15 cellular contexts compared by ENCODE assay signal in genomic region chr9:13943176-13943575, GRCh38.
A peak's percentile ranks its signal among the peaks of the same experiment; 100 is the strongest.
DNase-seq lines count a peak whose midpoint lies in the region; ATAC-seq, FAIRE-seq and TF ChIP-seq lines count a peak whose summit lies in the region.
"Had no signal": no experiment of that assay in that cellular context is flagged by ENCODE, and none has a peak within 500 bp of the region (broad histone marks: within the 10 kb centered on the region; RNA-seq: fewer than 3 reads in every experiment).

No MANE protein-coding gene starts in this region.

- intact Hi-C loops in PC-3 (cut with micrococcal nuclease), result no loop called here

- H3K4me2 ChIP-seq in PC-3 (ENCODE audit: low read length), result peak overlapping the region; percentile 13; the same call in 1 of the 2 replicates
- no peak overlapping the region for H3K4me2 ChIP-seq in keratinocyte (ENCODE audit: control insufficient read depth, extremely low read depth, insufficient read depth, low read depth, low read length)
- no peak overlapping the region for H3K4me2 ChIP-seq in Karpas-422 (ENCODE audit: low read depth, low read length, poor library complexity, severe bottlenecking)

- TF ChIP-seq CTCF in PC-3 (conservative IDR thresholded peaks at IDR 0.05; ENCODE audit: low read depth, low read length), result no peak
- no peak for TF ChIP-seq CTCF in chondrocyte (IDR thresholded peaks at IDR 0.05)
- no peak for TF ChIP-seq CTCF in keratinocyte (optimal IDR thresholded peaks at IDR 0.05 in 1 of 3, IDR thresholded peaks at IDR 0.05 in 1 of 3, conservative IDR thresholded peaks at IDR 0.05 in 1 of 3; ENCODE audit: extremely low read depth in 1 of 3, insufficient read depth in 2 of 3, low read length in 3 of 3)

- H3K9ac ChIP-seq in PC-3 (ENCODE audit: low read length) (no peak overlapping the region), keratinocyte (ENCODE audit: control insufficient read depth, extremely low read depth, insufficient read depth, low read length) (no peak overlapping the region), Karpas-422 (ENCODE audit: low read length) (no peak overlapping the region)

- POLR2A ChIA-PET in PC-3 (lab: Charles Lee; ENCODE audit: unreplicated experiment), result no interaction called here

- no peaks in the 10 kb centered on the region for H3K9me1 ChIP-seq in keratinocyte (ENCODE audit: control insufficient read depth, extremely low read depth, insufficient read depth, low read length)

- no peak overlapping the region for H3K4me3 Mint-ChIP-seq in chondrocyte (ENCODE audit: unreplicated experiment)
- H3K4me3 Mint-ChIP-seq: CD4-positive, alpha-beta memory T cell had no signal

- H3K27me3 ChIP-seq in PC-3 (ENCODE audit: low read length), result no peaks in the 10 kb centered on the region
- H3K27me3 ChIP-seq in keratinocyte (ENCODE audit: control insufficient read depth, extremely low read depth, insufficient read depth, low read length), result no peaks in the 10 kb centered on the region
- no peaks in the 10 kb centered on the region for H3K27me3 ChIP-seq in Karpas-422 (ENCODE audit: low read length)
- H3K27me3 ChIP-seq: BE2C had no signal

- H3K4me1 Mint-ChIP-seq in chondrocyte (ENCODE audit: low read depth), result peaks cover 45% of the 10 kb centered on the region
- H3K4me1 Mint-ChIP-seq: CD4-positive, alpha-beta memory T cell had no signal

- no TSS peak for BruUV-seq in PC-3 (replicated peaks; lab: Mats Ljungman, UMichigan)

- DNase-seq in PC-3 (no peak), chondrocyte (ENCODE audit: low spot score) (no peak), keratinocyte (ENCODE audit: low read depth, low spot score) (no peak), HTR-8/SVneo (ENCODE audit: insufficient read length, low spot score) (no peak), Karpas-422 (no peak)
- DNase-seq: BE2C; CD4-positive, alpha-beta memory T cell; H7 had no signal

- H3F3A ChIP-seq in PC-3 (ENCODE audit: low read length, unreplicated experiment), result peaks cover 3% of the 10 kb centered on the region

- H3K27ac Mint-ChIP-seq in chondrocyte (ENCODE audit: unreplicated experiment), result peak overlapping the region; percentile 8
- H3K27ac Mint-ChIP-seq: CD4-positive, alpha-beta memory T cell had no signal

- H3K9me3 Mint-ChIP-seq in chondrocyte (ENCODE audit: low read depth), result no peaks in the 10 kb centered on the region

- H3K79me2 ChIP-seq in PC-3 (ENCODE audit: low read length), result no peaks in the 10 kb centered on the region
- no peaks in the 10 kb centered on the region for H3K79me2 ChIP-seq in keratinocyte (ENCODE audit: control insufficient read depth, insufficient read depth, low read length)
- H3K79me2 ChIP-seq in Karpas-422 (ENCODE audit: low read length), result no peaks in the 10 kb centered on the region

- H3K27ac ChIP-seq in PC-3 (ENCODE audit: low read length) (peak overlapping the region; percentile 52), keratinocyte (ENCODE audit: control insufficient read depth, insufficient read depth, low read length) (peak overlapping the region; percentile 15), Karpas-422 (ENCODE audit: low read length) (no peak overlapping the region)
- H3K27ac ChIP-seq: C4-2B had no signal

- dilution Hi-C loops in keratinocyte (cut with MboI; ENCODE audit: extremely low pct_ligation_motif_present, low sequenced_read_pairs), result no loop called here

- H3K9me2 ChIP-seq in PC-3 (replicated peaks; ENCODE audit: low read length), result no peaks in the 10 kb centered on the region
- no peaks in the 10 kb centered on the region for H3K9me2 ChIP-seq in Karpas-422 (replicated peaks; ENCODE audit: insufficient read depth, low read length)

- H3K4me3 ChIP-seq in PC-3 (ENCODE audit: low read length) (no peak overlapping the region), keratinocyte (ENCODE audit: control insufficient read depth in 2 of 3, extremely low read depth in 1 of 3, insufficient read depth in 2 of 3, low read depth in 1 of 3, low read length in 3 of 3) (no peak overlapping the region), Karpas-422 (ENCODE audit: low read length) (no peak overlapping the region)
- H3K4me3 ChIP-seq: GM12878 had no signal

- no peaks in the 10 kb centered on the region for H3K9me3 ChIP-seq in PC-3 (ENCODE audit: low read length)
- H3K9me3 ChIP-seq in keratinocyte (ENCODE audit: control insufficient read depth, low read depth, low read length), result no peaks in the 10 kb centered on the region
- H3K9me3 ChIP-seq in Karpas-422 (ENCODE audit: low read length), result no peaks in the 10 kb centered on the region
- H3K9me3 ChIP-seq: BE2C had no signal

- H3K4me1 ChIP-seq in PC-3 (ENCODE audit: insufficient read depth, low read length) (peaks cover 42% of the 10 kb centered on the region), keratinocyte (ENCODE audit: control insufficient read depth, extremely low read depth, insufficient read depth, low read length) (peaks cover 20% of the 10 kb centered on the region), Karpas-422 (ENCODE audit: low read length) (no peaks in the 10 kb centered on the region)
- H3K4me1 ChIP-seq: BE2C had no signal

- CTCF ChIA-PET in PC-3 (lab: Charles Lee), result no interaction called here

- H2AFZ ChIP-seq in PC-3 (ENCODE audit: low read length) (no peak overlapping the region), keratinocyte (ENCODE audit: control insufficient read depth, low read length) (no peak overlapping the region), Karpas-422 (ENCODE audit: low read length) (no peak overlapping the region)
- H2AFZ ChIP-seq: GM23248 had no signal

- H3K27me3 Mint-ChIP-seq in chondrocyte (ENCODE audit: low read depth), result no peaks in the 10 kb centered on the region
- H3K27me3 Mint-ChIP-seq: CD4-positive, alpha-beta memory T cell had no signal

- no peaks in the 10 kb centered on the region for H3K36me3 Mint-ChIP-seq in chondrocyte (ENCODE audit: low read depth)
- H3K36me3 Mint-ChIP-seq: CD4-positive, alpha-beta memory T cell had no signal

- no peaks in the 10 kb centered on the region for H4K20me1 ChIP-seq in PC-3 (ENCODE audit: low read length)
- no peaks in the 10 kb centered on the region for H4K20me1 ChIP-seq in keratinocyte (ENCODE audit: control insufficient read depth, extremely low read depth, insufficient read depth, low read length)
- no peaks in the 10 kb centered on the region for H4K20me1 ChIP-seq in Karpas-422 (ENCODE audit: insufficient read depth, low read depth, low read length)

- FAIRE-seq in keratinocyte (lab: Jason Lieb, UNC) (no peak), HTR-8/SVneo (lab: Jason Lieb, UNC) (no peak)
- FAIRE-seq: A204.1, GM12878, HepG2 had no signal

- ATAC-seq in PC-3 (no peak; the same call in 1 of the 2 replicates), HG03439 (IDR thresholded peaks at IDR 0.05; ENCODE audit: unreplicated experiment) (no peak), HG03521 (IDR thresholded peaks at IDR 0.05; ENCODE audit: unreplicated experiment) (no peak)
- ATAC-seq: GM12878, HepG2 had no signal

- no peaks in the 10 kb centered on the region for H3K36me3 ChIP-seq in PC-3 (ENCODE audit: low read depth, low read length)
- no peaks in the 10 kb centered on the region for H3K36me3 ChIP-seq in keratinocyte (ENCODE audit: control insufficient read depth in 2 of 2, extremely low read depth in 1 of 2, insufficient read depth in 2 of 2, low read length in 2 of 2)
- H3K36me3 ChIP-seq in Karpas-422 (ENCODE audit: insufficient read depth, low read length), result no peaks in the 10 kb centered on the region
- H3K36me3 ChIP-seq: BE2C had no signal
